In genomic region chr1:161198877-161199431, GRCh38 we compare ENCODE assay signal across 8 cellular contexts. TPM values are rescaled to one million over a fixed set of nuclear protein-coding genes. Genes with fewer than 3 reads are reported as not detected.
DNase-seq lines count a peak whose midpoint lies in the region; ATAC-seq and TF ChIP-seq lines count a peak whose summit lies in the region.

TSS of gene ADAMTS4 (minus strand) at chr1:161199054. CDS start at chr1:161198627, 427 bp downstream.

- CTCF ChIA-PET in OCI-LY7 (lab: Charles Lee; ENCODE audit: unreplicated experiment), result no interaction called here

- peak within 1 kb of the TSS; percentile 86 to 99 (median 91) for H3K27ac Mint-ChIP-seq in H9

- H3K79me1 ChIP-seq in H9 (ENCODE audit: insufficient read depth, low read depth, low read length, poor library complexity, severe bottlenecking), result no peaks in the 10 kb centered on the region

- H3K4me3 Mint-ChIP-seq in H9, result peak within 1 kb of the TSS; percentile 59 to 91

- H3K14ac ChIP-seq in H9 (ENCODE audit: insufficient read depth, low read length), result peak within 1 kb of the TSS; percentile 13; the same call in 1 of the 2 replicates

- no peak within 1 kb of the TSS for H2AK5ac ChIP-seq in H9 (ENCODE audit: insufficient read length, low read length)

- H2BK15ac ChIP-seq in H9 (ENCODE audit: low read depth, low read length), result no peak within 1 kb of the TSS

- H4K91ac ChIP-seq in H9 (ENCODE audit: insufficient read length, low read depth, low read length), result no peak within 1 kb of the TSS

- POLR2A ChIA-PET in OCI-LY7 (lab: Charles Lee), result interaction anchor here (0.6 kb wide), 1 partner anchor 44 kb away, joined by 3 read pairs; no protein-coding TSS in a partner anchor

- H3T11ph ChIP-seq in H9 (ENCODE audit: low read length), result no peak within 1 kb of the TSS

- H3K4me1 Mint-ChIP-seq in H9, result peaks cover 57 to 65% of the 10 kb centered on the region in 2 experiments

- no peaks in the 10 kb centered on the region; a peak in 1 of 5 replicates for H3K9me3 Mint-ChIP-seq in H9

- H3K4ac ChIP-seq in H9 (ENCODE audit: low read depth, low read length), result no peak within 1 kb of the TSS

- DNase-seq in H9 (peak; percentile 82), adrenal gland (peak in 6 of 7 donors; percentile 46 to 82 (median 64)), hepatic stellate cell (ENCODE audit: low spot score) (peak; percentile 96), gastrocnemius medialis (peak in 1 of 2 donors; percentile 42), kidney glomerular epithelial cell (lab: John Stamatoyannopoulos, UW) (no peak), OCI-LY7 (ENCODE audit: low spot score) (no peak), NCI-H510A treated with DMSO at 0.1 percent for 48 hours (lab: John Stamatoyannopoulos, UW) (no peak)

- TF ChIP-seq CTCF in H9 (conservative IDR thresholded peaks at IDR 0.05) (no peak), adrenal gland (IDR thresholded peaks at IDR 0.05) (no peak), gastrocnemius medialis (IDR thresholded peaks at IDR 0.05 in 4 of 5, conservative IDR thresholded peaks at IDR 0.05 in 1 of 5) (no peak), OCI-LY7 (conservative IDR thresholded peaks at IDR 0.05; ENCODE audit: low read length) (no peak)

- H3K23ac ChIP-seq in H9 (ENCODE audit: insufficient read length, low read depth, low read length), result no peak within 1 kb of the TSS

- H3K23me2 ChIP-seq in H9 (ENCODE audit: insufficient read length, low read depth, low read length, poor library complexity, severe bottlenecking), result peaks cover 7% of the 10 kb centered on the region

- H3K56ac ChIP-seq in H9 (ENCODE audit: insufficient read length, low read depth, low read length), result no peak within 1 kb of the TSS

- H3K4me2 ChIP-seq in H9 (ENCODE audit: insufficient read depth, insufficient read length, low read length) (peak within 1 kb of the TSS; percentile 27), OCI-LY7 (ENCODE audit: low read length) (no peak within 1 kb of the TSS)

- H3K9me3 ChIP-seq in H9 (ENCODE audit: control insufficient read depth, low read depth, low read length) (no peaks in the 10 kb centered on the region), adrenal gland (replicated peaks in 1 of 3) (no peaks in the 10 kb centered on the region), gastrocnemius medialis (no peaks in the 10 kb centered on the region), OCI-LY7 (ENCODE audit: low read length) (no peaks in the 10 kb centered on the region)

- ATAC-seq in gastrocnemius medialis, result no peak
- ATAC-seq in HG02588 (IDR thresholded peaks at IDR 0.05; ENCODE audit: unreplicated experiment), result no peak

- no peaks in the 10 kb centered on the region for H4K20me1 ChIP-seq in H9 (ENCODE audit: control insufficient read depth, insufficient read depth, insufficient read length)
- H4K20me1 ChIP-seq in OCI-LY7 (ENCODE audit: insufficient read depth, low read length), result no peaks in the 10 kb centered on the region

- H3K79me2 ChIP-seq in H9 (ENCODE audit: insufficient read depth, low read length), result no peaks in the 10 kb centered on the region
- H3K79me2 ChIP-seq in OCI-LY7 (ENCODE audit: insufficient read depth, low read depth, low read length), result peaks cover 4% of the 10 kb centered on the region; the same call in 1 of the 2 replicates

- H3K18ac ChIP-seq in H9 (ENCODE audit: insufficient read length, low read depth, low read length), result peak within 1 kb of the TSS; percentile 3

- WGBS in H9 (ENCODE audit: extremely low coverage, insufficient read length, low lambda C conversion rate), result no CpG with 5 or more reads among the region's 11 CpGs
- WGBS in adrenal gland, 4 donors, result 59 to 69% (median 63%) methylated on average over 11 of the region's 11 CpGs

- intact Hi-C loops in adrenal gland (cut with DNase I), result loop anchor here (10.0 kb wide), 2 partner anchors 176 to 186 kb away; no protein-coding TSS in a partner anchor
- intact Hi-C loops in gastrocnemius medialis (cut with DNase I; ENCODE audit: low total_unique reads), result no loop called here
- intact Hi-C loops in OCI-LY7 (cut with micrococcal nuclease; ENCODE audit: unreplicated experiment), result no loop called here

- peak; percentile 46 to 74 for TF ChIP-seq POLR2A in adrenal gland (IDR thresholded peaks at IDR 0.05)
- peak; percentile 57 to 70 for TF ChIP-seq POLR2A in gastrocnemius medialis (IDR thresholded peaks at IDR 0.05)

- no TSS peak for BruUV-seq in OCI-LY7 (replicated peaks; lab: Mats Ljungman, UMichigan)

- no peaks in the 10 kb centered on the region for H3K27me3 Mint-ChIP-seq in H9 (ENCODE audit: low read depth)

- in situ Hi-C loops in gastrocnemius medialis (cut with MboI; ENCODE audit: low sequenced_read_pairs in 4 of 4), result loop anchor here in 2 of 4 donors (10.0 to 25.0 kb wide), 2 partner anchors 186 to 563 kb away; partner anchors contain the start of gene ATF6 (in 1 of the 2)

- no peak within 1 kb of the TSS for H2BK5ac ChIP-seq in H9 (ENCODE audit: insufficient read length, low read length)

- H3K36me3 Mint-ChIP-seq in H9 (ENCODE audit: insufficient read depth in 1 of 3, low read depth in 3 of 3), result peaks cover 2 to 18% (median 8%) of the 10 kb centered on the region in 3 experiments; a peak in 6 of 7 replicates

- no peak within 1 kb of the TSS for H2BK12ac ChIP-seq in H9 (ENCODE audit: insufficient read length, low read depth, low read length)

- no peaks in the 10 kb centered on the region for H3K9me2 ChIP-seq in OCI-LY7 (ENCODE audit: insufficient read depth, low read length)

- no peak within 1 kb of the TSS for H4K8ac ChIP-seq in H9 (replicated peaks; ENCODE audit: insufficient read length, low read depth, low read length)

- no peak within 1 kb of the TSS for H2BK20ac ChIP-seq in H9 (ENCODE audit: low read depth, low read length, poor library complexity, severe bottlenecking)

- H3K36me3 ChIP-seq in adrenal gland (replicated peaks in 1 of 2) (peaks cover 0 to 6% of the 10 kb centered on the region in 2 donors), gastrocnemius medialis (peaks cover 0 to 6% of the 10 kb centered on the region in 2 donors), OCI-LY7 (ENCODE audit: insufficient read depth, low read length) (peaks cover 5% of the 10 kb centered on the region)

- H3K9ac ChIP-seq in H9 (ENCODE audit: extremely low read depth, insufficient read length, low read length), result no peak within 1 kb of the TSS

- H3K27me3 ChIP-seq in H9 (ENCODE audit: insufficient read depth, low read length) (no peaks in the 10 kb centered on the region; the same call in 1 of the 2 replicates), adrenal gland (no peaks in the 10 kb centered on the region), gastrocnemius medialis (no peaks in the 10 kb centered on the region)

- H3K4me1 ChIP-seq in H9 (ENCODE audit: insufficient read depth, low read length) (peaks cover 24% of the 10 kb centered on the region), adrenal gland (replicated peaks in 1 of 2) (peaks cover 35 to 71% of the 10 kb centered on the region in 2 donors), gastrocnemius medialis (peaks cover 51 to 55% of the 10 kb centered on the region in 2 donors), OCI-LY7 (ENCODE audit: insufficient read depth, low read length, poor library complexity, severe bottlenecking) (peaks cover 52% of the 10 kb centered on the region)

- H2AFZ ChIP-seq in H9 (ENCODE audit: low read length) (no peak within 1 kb of the TSS), OCI-LY7 (ENCODE audit: low read length) (no peak within 1 kb of the TSS)

- peak within 1 kb of the TSS in 1 of 4 donors; percentile 37 for H3K4me3 ChIP-seq in adrenal gland
- H3K4me3 ChIP-seq in gastrocnemius medialis, result peak within 1 kb of the TSS; percentile 36 to 55 (median 42)
- no peak within 1 kb of the TSS for H3K4me3 ChIP-seq in OCI-LY7 (ENCODE audit: low read depth, low read length, poor library complexity, severe bottlenecking)

- H2BK120ac ChIP-seq in H9 (ENCODE audit: low read depth, low read length, poor library complexity, severe bottlenecking), result no peak within 1 kb of the TSS

- no peak within 1 kb of the TSS for H4K5ac ChIP-seq in H9 (ENCODE audit: insufficient read length, low read depth, low read length)

- H3K27ac ChIP-seq in H9 (ENCODE audit: insufficient read length, low read depth, low read length), result no peak within 1 kb of the TSS
- H3K27ac ChIP-seq in adrenal gland, result peak within 1 kb of the TSS in 4 of 5 donors; percentile 86 to 99 (median 95)
- H3K27ac ChIP-seq in gastrocnemius medialis, result peak within 1 kb of the TSS; percentile 94 to 99 (median 98)
- H3K27ac ChIP-seq in OCI-LY7 (ENCODE audit: low read depth, low read length, poor library complexity, severe bottlenecking), result no peak within 1 kb of the TSS

RNA-seq across cellular contexts. Expression of gene ADAMTS4, which starts in this region (rescaled TPM):
- total RNA-seq in H9 (2021), result 7.0 and 9.1 TPM in 2 replicates
- 10 to 100 TPM in 6 of 8 donors, 1 to 10 TPM in 2; 1.1 to 29.2 (median 10.8) TPM for total RNA-seq in adrenal gland
- polyA plus RNA-seq in adrenal gland, result 10 to 100 TPM in 1 of 3 donors, 1 to 10 TPM in 2; 1.7 to 16.1 (median 9.3) TPM
- 10 to 100 TPM in 1 of 4 donors, 1 to 10 TPM in 3; 1.2 to 12.4 (median 5.2) TPM for total RNA-seq in gastrocnemius medialis
- 0.03 TPM in 2 replicates for total RNA-seq in OCI-LY7 (2014; rRNA removed; shearing (Covaris generic))
- total RNA-seq in OCI-LY7 (2022), result 0.07 and 0.15 TPM in 2 replicates

Comparison
In these comparisons a context has a peak if more than half of its experiments do, and no peak if none do; other contexts are left out.
1. DNase-seq: peak in H9 (single experiment), adrenal gland (6 of 7) and hepatic stellate cell (single experiment); none in kidney glomerular epithelial cell (single experiment), OCI-LY7 (single experiment) and NCI-H510A treated with DMSO at 0.1 percent for 48 hours (single experiment).
2. H3K27ac ChIP-seq: peak in adrenal gland (4 of 5) and gastrocnemius medialis (4 of 4); none in H9 (single experiment) and OCI-LY7 (single experiment).
3. intact Hi-C loops: an anchor here in adrenal gland (10.0 kb wide); none called in gastrocnemius medialis and OCI-LY7.